In the genomic region with DNA sequence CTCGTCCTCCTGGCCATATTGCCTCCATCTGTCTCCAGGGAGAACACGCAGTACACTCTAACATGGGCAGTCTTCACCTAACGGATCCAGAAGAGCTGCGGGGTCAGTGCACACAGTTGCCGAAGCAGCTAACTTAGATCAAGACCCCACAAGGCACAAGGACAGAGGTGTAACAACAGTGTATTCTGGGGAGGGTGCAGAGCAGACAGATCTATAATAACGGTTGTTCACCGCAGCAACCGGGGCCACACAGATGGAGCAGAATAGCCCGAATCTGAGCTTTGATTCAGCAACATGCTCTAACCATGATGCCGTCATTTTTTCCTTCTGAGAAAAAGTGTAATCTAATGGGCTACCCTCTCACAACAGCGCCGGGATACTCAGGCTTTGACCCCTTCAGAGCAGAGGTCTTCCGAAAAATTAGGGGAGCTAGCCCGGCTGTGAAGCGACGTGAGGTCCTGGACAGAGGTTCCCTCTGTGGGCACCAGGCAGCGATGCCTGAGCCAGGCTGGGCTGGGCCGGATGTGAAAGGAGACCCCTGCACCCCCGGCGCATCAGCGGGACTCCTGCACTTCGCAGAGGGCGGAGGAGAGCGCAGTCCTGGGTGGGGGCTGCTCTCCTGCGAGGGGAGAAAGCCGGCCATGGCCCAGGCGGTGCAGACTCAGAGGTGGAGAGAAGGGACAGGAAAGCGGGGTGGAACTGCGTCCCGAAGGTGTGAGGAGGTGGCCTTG, we compare ENCODE assay signal across 8 cellular contexts. TPM values are rescaled to one million over a fixed set of nuclear protein-coding genes. Genes with fewer than 3 reads are reported as not detected.
A peak's percentile ranks its signal among the peaks of the same experiment; 100 is the strongest.
DNase-seq lines count a peak whose midpoint lies in the region; ATAC-seq and TF ChIP-seq lines count a peak whose summit lies in the region.

No MANE protein-coding gene starts in this region.

- ATAC-seq in GM19455 (IDR thresholded peaks at IDR 0.05; ENCODE audit: unreplicated experiment), result peak; percentile 14

- H3K4me3 ChIP-seq in AG04449 (ENCODE audit: low read depth, low read length) (peak overlapping the region; percentile 74), Karpas-422 (ENCODE audit: low read length) (peak overlapping the region; percentile 87), epithelial cell of proximal tubule (ENCODE audit: low read depth, low read length) (peak overlapping the region; percentile 68), suprapubic skin (peak overlapping the region; percentile 69)

- H3K27me3 ChIP-seq in Karpas-422 (ENCODE audit: low read length), result no peaks in the 10 kb centered on the region; the same call in 1 of the 2 replicates
- no peaks in the 10 kb centered on the region for H3K27me3 ChIP-seq in suprapubic skin

- CTCF ChIA-PET in AG04449 (lab: Yijun Ruan, JAX), result interaction anchor here (0.9 to 2.3 kb wide), 5 partner anchors 8 to 102 kb away, joined by 3 to 6 read pairs (median 5); no protein-coding TSS in a partner anchor

- no peak for TF ChIP-seq CTCF in AG04449 (IDR thresholded peaks at IDR 0.05; ENCODE audit: insufficient read depth, low read length, missing control alignments)
- no peak for TF ChIP-seq CTCF in epithelial cell of proximal tubule (conservative IDR thresholded peaks at IDR 0.05; ENCODE audit: low read depth, low read length)
- no peak for TF ChIP-seq CTCF in suprapubic skin (IDR thresholded peaks at IDR 0.05)

- H3K4me1 ChIP-seq in Karpas-422 (ENCODE audit: low read length), result peaks cover 30% of the 10 kb centered on the region
- peaks cover 23% of the 10 kb centered on the region for H3K4me1 ChIP-seq in suprapubic skin

- POLR2A ChIA-PET in AG04449 (lab: Yijun Ruan, JAX), result interaction anchor here (0.7 to 1.2 kb wide), 3 partner anchors 17 to 58 kb away, joined by 3 to 7 read pairs (median 3); a partner anchor contains a TSS

- H4K20me1 ChIP-seq in Karpas-422 (ENCODE audit: insufficient read depth, low read depth, low read length), result no peaks in the 10 kb centered on the region

- H3K36me3 ChIP-seq in Karpas-422 (ENCODE audit: insufficient read depth, low read length) (no peaks in the 10 kb centered on the region), suprapubic skin (no peaks in the 10 kb centered on the region)

- TF ChIP-seq EP300 in suprapubic skin (IDR thresholded peaks at IDR 0.05), result no peak

- H3K4me2 ChIP-seq in Karpas-422 (ENCODE audit: low read depth, low read length, poor library complexity, severe bottlenecking), result peak overlapping the region; percentile 97

- H3K79me2 ChIP-seq in Karpas-422 (ENCODE audit: low read length), result peaks cover 30% of the 10 kb centered on the region

- H3K9me3 ChIP-seq in Karpas-422 (ENCODE audit: low read length) (no peaks in the 10 kb centered on the region), suprapubic skin (no peaks in the 10 kb centered on the region)

- no peak for TF ChIP-seq POLR2A in suprapubic skin (IDR thresholded peaks at IDR 0.05)

- peak overlapping the region; percentile 73 for H3K9ac ChIP-seq in Karpas-422 (ENCODE audit: low read length)

- DNase-seq in AG04449 (ENCODE audit: low read depth, low spot score) (no peak), Karpas-422 (peak; percentile 68), epithelial cell of proximal tubule (ENCODE audit: low read depth) (no peak), myocyte (ENCODE audit: low read depth) (peak; percentile 23), suprapubic skin (ENCODE audit: low spot score in 2 of 2) (peak; percentile 81 to 82), islet precursor cell (no peak)
- DNase-seq in activated CD8-positive, alpha-beta memory T cell treated with anti-CD3 and anti-CD28 coated beads for 24 hours, result peak; percentile 79

- WGBS in suprapubic skin, result 6% methylated on average over 26 of the region's 30 CpGs

- H3K9me2 ChIP-seq in Karpas-422 (replicated peaks; ENCODE audit: insufficient read depth, low read length), result no peaks in the 10 kb centered on the region

- peak overlapping the region; percentile 90 for H2AFZ ChIP-seq in Karpas-422 (ENCODE audit: low read length)

- H3K27ac ChIP-seq in Karpas-422 (ENCODE audit: low read length) (no peak overlapping the region), suprapubic skin (peak overlapping the region; percentile 84)

RNA-seq across cellular contexts. Expression of a gene that starts 57.5 kb away (rescaled TPM):
- total RNA-seq in Karpas-422 (2014; rRNA removed; shearing (Covaris generic); ENCODE audit: low replicate concordance), result 15.9 and 19.1 TPM in 2 replicates
- total RNA-seq in epithelial cell of proximal tubule, result 14.0 and 21.4 TPM in 2 replicates
- 3.5 and 7.3 TPM in 2 replicates for total RNA-seq in myocyte
- 6.3 TPM for polyA plus RNA-seq in myocyte (2012)
- 10 to 100 TPM; 11.3 to 22.7 (median 13.1) TPM for total RNA-seq in suprapubic skin

Comparison
In these comparisons a context has a peak if more than half of its experiments do, and no peak if none do; other contexts are left out.
1. DNase-seq: peak in Karpas-422 (single experiment), activated CD8-positive, alpha-beta memory T cell treated with anti-CD3 and anti-CD28 coated beads for 24 hours (single experiment), myocyte (single experiment) and suprapubic skin (2 of 2); none in AG04449 (single experiment), epithelial cell of proximal tubule (single experiment) and islet precursor cell (single experiment).
2. Peak in every context shown above with its lines, with median percentiles within 50 percentile points of each other: H3K4me3 ChIP-seq.